ENCODE assay signal across 2 cellular contexts in genomic region chr12:21129352-21129751, GRCh38.
TF ChIP-seq lines count a peak whose summit lies in the region.

No MANE protein-coding gene starts in this region.

TF ChIP-seq in HepG2, 621 proteins besides CTCF, POLR2A, EP300 and RAD21:
- no peak for TF ChIP-seq BCLAF1 (IDR thresholded peaks at IDR 0.05)
- 0 out of 2 replicates have a peak, but pooled peaks have one; percentile 17 for TF ChIP-seq GATAD2A (CRISPR knock-in tag; IDR thresholded peaks at IDR 0.05)
- no peak for TF ChIP-seq RNF219 (CRISPR knock-in tag; IDR thresholded peaks at IDR 0.05)
- TF ChIP-seq PRDM4 (CRISPR knock-in tag; IDR thresholded peaks at IDR 0.05; ENCODE audit: borderline replicate concordance), result no peak
- no peak for TF ChIP-seq ZNF275 (CRISPR knock-in tag; IDR thresholded peaks at IDR 0.05; ENCODE audit: borderline replicate concordance)
- no peak for TF ChIP-seq KLF12 (CRISPR knock-in tag; IDR thresholded peaks at IDR 0.05; ENCODE audit: borderline replicate concordance)
- TF ChIP-seq HNRNPK (IDR thresholded peaks at IDR 0.05; ENCODE audit: low read depth, low read length, poor library complexity, severe bottlenecking), result no peak
- TF ChIP-seq ZNF639 (CRISPR knock-in tag; conservative IDR thresholded peaks at IDR 0.05), result no peak

TF ChIP-seq in GM23338, 12 proteins besides CTCF, POLR2A, EP300 and RAD21:
- no peak for TF ChIP-seq ETS1 (IDR thresholded peaks at IDR 0.05)
- no peak for TF ChIP-seq JUNB (IDR thresholded peaks at IDR 0.05; ENCODE audit: unreplicated experiment)
- TF ChIP-seq ZNF114 (CRISPR knock-in tag; IDR thresholded peaks at IDR 0.05), result no peak
